ENCODE assay signal across 21 cellular contexts in the genomic region with DNA sequence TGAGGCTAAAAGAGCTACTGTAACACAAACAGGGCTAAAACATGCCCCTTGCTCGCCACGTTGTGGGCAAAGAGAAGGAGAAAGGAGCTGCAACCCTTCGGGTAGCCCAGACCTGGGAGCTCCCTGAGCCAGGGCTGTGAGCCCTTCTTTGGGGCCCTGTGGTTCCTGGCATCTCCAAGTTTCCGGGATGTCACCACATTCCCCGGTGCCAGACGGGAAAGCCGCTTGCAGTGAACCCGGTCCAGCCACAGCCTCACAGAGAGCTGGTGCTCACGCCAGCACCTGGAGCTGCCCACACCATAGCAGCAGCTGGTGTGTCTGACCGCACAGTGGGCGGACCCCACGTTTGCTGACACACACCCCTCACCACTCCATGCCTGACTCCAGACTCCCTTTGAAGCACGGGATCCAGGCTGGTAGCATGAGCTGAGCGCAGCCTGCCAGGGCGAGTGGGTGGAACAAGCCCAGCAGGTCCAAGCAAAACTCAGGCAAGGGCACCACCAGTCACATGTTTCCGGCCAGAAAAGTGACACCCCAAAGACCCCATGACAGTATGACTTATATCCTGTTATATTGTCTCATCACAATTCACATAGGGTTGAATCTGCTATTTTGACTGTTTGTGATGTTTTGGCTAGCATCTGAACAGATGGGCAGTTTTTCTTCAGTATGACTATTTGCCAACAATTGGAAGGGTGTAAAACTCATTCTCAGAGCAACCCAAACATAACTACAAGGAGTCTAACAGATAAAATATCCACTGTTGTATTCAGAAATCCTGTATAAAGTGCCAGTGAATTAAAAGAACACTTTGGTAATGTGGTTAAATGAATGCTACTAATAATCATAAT.
"Had no signal": no experiment of that assay in that cellular context is flagged by ENCODE, and none has a peak within 500 bp of the region (broad histone marks: within the 10 kb centered on the region; RNA-seq: fewer than 3 reads in every experiment).

No MANE protein-coding gene starts in this region.

- H3K27me3 ChIP-seq: body of pancreas, gastroesophageal sphincter, heart left ventricle, stomach had no signal

- H3K27ac ChIP-seq: body of pancreas, coronary artery, gastroesophageal sphincter, heart left ventricle, SK-N-MC, stomach, thoracic aorta had no signal

- DNase-seq: activated B cell treated with CpG ODN at 0.5 μM for 24 hours; activated CD4-positive, alpha-beta T cell treated with anti-CD3 and anti-CD28 coated beads for 4 hours; activated CD8-positive, alpha-beta T cell treated with anti-CD3 and anti-CD28 coated beads for 36 hours; activated effector memory CD4-positive, alpha-beta T cell treated with anti-CD3 and anti-CD28 coated beads, Interleukin-2, amount 50 U/mL, for 16 hours; activated T-cell treated with anti-CD3 and anti-CD28 coated beads, Interleukin-2, amount 50 U/mL, for 4 hours; body of pancreas; effector CD4-positive, alpha-beta T cell; heart left ventricle; kidney; naive thymus-derived CD4-positive, alpha-beta T cell; stimulated activated CD4-positive, alpha-beta T cell treated with anti-CD3 and anti-CD28 coated beads, Interleukin-4, amount 100 ng/mL, for 24 hours; stomach had no signal

- H3K4me1 ChIP-seq: body of pancreas, gastroesophageal sphincter had no signal

- H3K36me3 ChIP-seq: gastroesophageal sphincter, heart left ventricle, thoracic aorta had no signal

- H3K9me3 ChIP-seq: body of pancreas, gastroesophageal sphincter, heart left ventricle, thoracic aorta had no signal

- FAIRE-seq: kidney had no signal

- H3K4me3 ChIP-seq: body of pancreas, coronary artery, gastroesophageal sphincter, heart left ventricle, lung, SK-N-MC, stomach, thoracic aorta had no signal

- ATAC-seq: activated CD8-positive, alpha-beta T cell treated with anti-CD3 and anti-CD28 coated beads for 36 hours; activated T-cell treated with anti-CD3 and anti-CD28 coated beads, Interleukin-2, amount 50 U/mL, for 4 hours; body of pancreas; esophagus mucosa; gastroesophageal sphincter; heart left ventricle; left lobe of liver; naive thymus-derived CD4-positive, alpha-beta T cell; sciatic nerve; stimulated activated effector memory CD8-positive, alpha-beta T cell treated with anti-CD3 and anti-CD28 coated beads, Interleukin-12 subunit alpha, Interleukin-12 subunit beta, amount 100 ng/mL, for 72 hours had no signal
